In genomic region chr11:130247289-130247688, GRCh38 we compare ENCODE assay signal across 15 cellular contexts.
"Had no signal": no experiment of that assay in that cellular context is flagged by ENCODE, and none has a peak within 500 bp of the region (broad histone marks: within the 10 kb centered on the region; RNA-seq: fewer than 3 reads in every experiment).

No MANE protein-coding gene starts in this region.

- H3K4me3 ChIP-seq: dorsolateral prefrontal cortex, esophagus squamous epithelium, lung, prostate gland, upper lobe of right lung had no signal

- H3K27ac Mint-ChIP-seq: activated naive CD4-positive, alpha-beta T cell treated with anti-CD3 and anti-CD28 coated beads, Interleukin-2, amount 50 U/mL, for 72 hours had no signal

- DNase-seq: activated CD4-positive, alpha-beta T cell treated with anti-CD3 and anti-CD28 coated beads, Interleukin-2, amount 50 U/mL, for 1 hour; activated effector memory CD4-positive, alpha-beta T cell treated with anti-CD3 and anti-CD28 coated beads, Interleukin-2, amount 50 U/mL, for 16 hours; activated T-cell treated with anti-CD3 and anti-CD28 coated beads, Interleukin-2, amount 50 U/mL, for 1 hour; dorsolateral prefrontal cortex; esophagus squamous epithelium; left cardiac atrium; naive thymus-derived CD8-positive, alpha-beta T cell; occipital lobe; stimulated activated naive CD4-positive, alpha-beta T cell treated with Interleukin-2 at 50 U/mL for 16 hours; upper lobe of right lung had no signal

- H3K4me1 ChIP-seq: prostate gland had no signal

- ATAC-seq: left cardiac atrium; naive thymus-derived CD8-positive, alpha-beta T cell; sciatic nerve; upper lobe of right lung had no signal

- H3K36me3 ChIP-seq: brain microvascular endothelial cell, prostate gland, upper lobe of right lung had no signal

- H3K27ac ChIP-seq: brain microvascular endothelial cell, esophagus squamous epithelium, prostate gland, upper lobe of right lung had no signal

- H3K27me3 Mint-ChIP-seq: naive thymus-derived CD8-positive, alpha-beta T cell had no signal

- H3K27me3 ChIP-seq: brain microvascular endothelial cell, dorsolateral prefrontal cortex, esophagus squamous epithelium, upper lobe of right lung had no signal

- H3K4me3 Mint-ChIP-seq: naive thymus-derived CD8-positive, alpha-beta T cell had no signal
